In the genomic region with DNA sequence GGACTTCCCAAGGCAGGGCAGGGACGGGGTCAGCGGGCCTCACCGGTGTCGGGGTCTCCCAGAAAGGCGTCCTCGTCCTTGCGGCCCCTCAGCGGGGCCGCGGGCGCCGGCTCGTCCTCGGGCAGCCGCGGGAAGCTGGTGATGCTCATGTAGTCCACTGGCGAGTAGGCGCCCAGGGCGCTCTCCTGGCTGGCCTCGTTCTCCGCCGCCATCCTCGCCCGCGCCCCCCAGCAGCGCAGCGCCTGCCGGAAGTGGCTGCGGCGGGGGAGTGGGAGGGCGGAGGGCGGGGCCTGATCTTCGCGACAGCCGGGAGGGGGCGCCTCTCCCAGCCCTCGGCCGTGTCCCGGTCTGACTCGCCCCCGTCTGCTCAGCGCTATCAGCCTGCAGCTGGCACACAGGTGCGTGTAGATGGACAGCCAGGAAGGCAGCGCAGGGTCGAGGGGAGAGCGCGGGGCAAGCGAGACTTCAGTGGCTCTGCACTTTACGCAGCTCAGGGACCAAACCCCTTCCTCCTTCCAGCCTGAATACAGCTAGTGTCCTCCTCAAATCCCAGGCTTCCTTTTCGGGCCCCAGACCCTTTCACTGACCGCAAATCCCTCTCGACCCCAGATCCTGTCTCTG, we compare ENCODE assay signal across 1 cellular context.
TF ChIP-seq lines count a peak whose summit lies in the region.

GGT7 (minus strand) TSS at position 253 of the 621 bp plus-strand sequence; CDS start at position 212, 41 bp downstream.

TF ChIP-seq in K562, 482 proteins besides CTCF, POLR2A, EP300 and RAD21 (continued from another document and continues in another):
- TF ChIP-seq SAFB2 (IDR thresholded peaks at IDR 0.05; ENCODE audit: borderline replicate concordance, low read depth, low read length, severe bottlenecking): no peak
- no peak for TF ChIP-seq BDP1 (IDR thresholded peaks at IDR 0.05; ENCODE audit: insufficient read depth, insufficient read length)
- TF ChIP-seq NFXL1 (CRISPR knock-in tag; IDR thresholded peaks at IDR 0.05): no peak
- 0 out of 2 replicates have a peak, but pooled peaks have one; percentile 66 for TF ChIP-seq FOXP1 (CRISPR knock-in tag; IDR thresholded peaks at IDR 0.05)
- TF ChIP-seq POLR2AphosphoS5 (IDR thresholded peaks at IDR 0.05; ENCODE audit: control insufficient read depth, insufficient read depth, low read depth, low read length): peak; percentile 18; the same call in 1 of the 2 replicates
- TF ChIP-seq, protein P1, sequence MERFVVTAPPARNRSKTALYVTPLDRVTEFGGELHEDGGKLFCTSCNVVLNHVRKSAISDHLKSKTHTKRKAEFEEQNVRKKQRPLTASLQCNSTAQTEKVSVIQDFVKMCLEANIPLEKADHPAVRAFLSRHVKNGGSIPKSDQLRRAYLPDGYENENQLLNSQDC (CRISPR knock-in tag; IDR thresholded peaks at IDR 0.05): no peak
- TF ChIP-seq FOXJ2 (tag; IDR thresholded peaks at IDR 0.05): no peak
- no peak for TF ChIP-seq ZNF134 (CRISPR knock-in tag; conservative IDR thresholded peaks at IDR 0.05)
- TF ChIP-seq NFE2 (IDR thresholded peaks at IDR 0.05; ENCODE audit: low read depth): no peak
- peak; percentile 66; the same call in 1 of the 2 replicates for TF ChIP-seq MYNN (IDR thresholded peaks at IDR 0.05)
- no peak for TF ChIP-seq MYNN (CRISPR knock-in tag; IDR thresholded peaks at IDR 0.05)
- TF ChIP-seq ZNF277 (CRISPR knock-in tag; IDR thresholded peaks at IDR 0.05; ENCODE audit: borderline replicate concordance): no peak
- TF ChIP-seq, protein P2, sequence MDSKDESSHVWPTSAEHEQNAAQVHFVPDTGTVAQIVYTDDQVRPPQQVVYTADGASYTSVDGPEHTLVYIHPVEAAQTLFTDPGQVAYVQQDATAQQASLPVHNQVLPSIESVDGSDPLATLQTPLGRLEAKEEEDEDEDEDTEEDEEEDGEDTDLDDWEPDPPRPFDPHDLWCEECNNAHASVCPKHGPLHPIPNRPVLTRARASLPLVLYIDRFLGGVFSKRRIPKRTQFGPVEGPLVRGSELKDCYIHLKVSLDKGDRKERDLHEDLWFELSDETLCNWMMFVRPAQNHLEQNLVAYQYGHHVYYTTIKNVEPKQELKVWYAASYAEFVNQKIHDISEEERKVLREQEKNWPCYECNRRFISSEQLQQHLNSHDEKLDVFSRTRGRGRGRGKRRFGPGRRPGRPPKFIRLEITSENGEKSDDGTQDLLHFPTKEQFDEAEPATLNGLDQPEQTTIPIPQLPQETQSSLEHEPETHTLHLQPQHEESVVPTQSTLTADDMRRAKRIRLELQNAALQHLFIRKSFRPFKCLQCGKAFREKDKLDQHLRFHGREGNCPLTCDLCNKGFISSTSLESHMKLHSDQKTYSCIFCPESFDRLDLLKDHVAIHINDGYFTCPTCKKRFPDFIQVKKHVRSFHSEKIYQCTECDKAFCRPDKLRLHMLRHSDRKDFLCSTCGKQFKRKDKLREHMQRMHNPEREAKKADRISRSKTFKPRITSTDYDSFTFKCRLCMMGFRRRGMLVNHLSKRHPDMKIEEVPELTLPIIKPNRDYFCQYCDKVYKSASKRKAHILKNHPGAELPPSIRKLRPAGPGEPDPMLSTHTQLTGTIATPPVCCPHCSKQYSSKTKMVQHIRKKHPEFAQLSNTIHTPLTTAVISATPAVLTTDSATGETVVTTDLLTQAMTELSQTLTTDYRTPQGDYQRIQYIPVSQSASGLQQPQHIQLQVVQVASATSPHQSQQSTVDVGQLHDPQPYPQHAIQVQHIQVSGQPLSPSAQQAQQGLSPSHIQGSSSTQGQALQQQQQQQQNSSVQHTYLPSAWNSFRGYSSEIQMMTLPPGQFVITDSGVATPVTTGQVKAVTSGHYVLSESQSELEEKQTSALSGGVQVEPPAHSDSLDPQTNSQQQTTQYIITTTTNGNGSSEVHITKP (IDR thresholded peaks at IDR 0.05; ENCODE audit: partially characterized antibody): no peak
- no peak for TF ChIP-seq HBP1 (CRISPR knock-in tag; IDR thresholded peaks at IDR 0.05)
- peak; percentile 78 for TF ChIP-seq RBFOX2 (IDR thresholded peaks at IDR 0.05; ENCODE audit: low read depth, low read length)
- TF ChIP-seq ZNF140 (CRISPR knock-in tag; IDR thresholded peaks at IDR 0.05): no peak
- no peak for TF ChIP-seq ZNF24 (IDR thresholded peaks at IDR 0.05)
- no peak for TF ChIP-seq ADNP (tag; IDR thresholded peaks at IDR 0.05)
- peak; percentile 77; the same call in 1 of the 2 replicates for TF ChIP-seq CTBP1 (IDR thresholded peaks at IDR 0.05; ENCODE audit: borderline replicate concordance)
- peak; percentile 76; the same call in 1 of the 2 replicates for TF ChIP-seq PHF8 (IDR thresholded peaks at IDR 0.05; ENCODE audit: borderline replicate concordance, low read length)
- TF ChIP-seq POLR2B (IDR thresholded peaks at IDR 0.05; ENCODE audit: low read depth, partially characterized antibody): peak; percentile 31
- no peak for TF ChIP-seq HDAC6 (IDR thresholded peaks at IDR 0.05; ENCODE audit: low read depth, low read length)
- no peak for TF ChIP-seq CBX8 (IDR thresholded peaks at IDR 0.05; ENCODE audit: borderline replicate concordance, extremely low read depth, low read depth, low read length, poor library complexity, severe bottlenecking)
- no peak for TF ChIP-seq FOXA3 (CRISPR knock-in tag; conservative IDR thresholded peaks at IDR 0.05 in 1 of 2, IDR thresholded peaks at IDR 0.05 in 1 of 2)
- no peak for TF ChIP-seq KAT2B (IDR thresholded peaks at IDR 0.05; ENCODE audit: low read depth, low read length)
- TF ChIP-seq KDM5B (IDR thresholded peaks at IDR 0.05; ENCODE audit: insufficient replicate concordance, low read depth, low read length): peak; percentile 73
- no peak for TF ChIP-seq TAF15 (IDR thresholded peaks at IDR 0.05; ENCODE audit: low read depth, low read length)
- TF ChIP-seq ZNF41 (CRISPR knock-in tag; conservative IDR thresholded peaks at IDR 0.05): no peak
- no peak for TF ChIP-seq JUNB (CRISPR knock-in tag; conservative IDR thresholded peaks at IDR 0.05)
- TF ChIP-seq, protein P3, sequence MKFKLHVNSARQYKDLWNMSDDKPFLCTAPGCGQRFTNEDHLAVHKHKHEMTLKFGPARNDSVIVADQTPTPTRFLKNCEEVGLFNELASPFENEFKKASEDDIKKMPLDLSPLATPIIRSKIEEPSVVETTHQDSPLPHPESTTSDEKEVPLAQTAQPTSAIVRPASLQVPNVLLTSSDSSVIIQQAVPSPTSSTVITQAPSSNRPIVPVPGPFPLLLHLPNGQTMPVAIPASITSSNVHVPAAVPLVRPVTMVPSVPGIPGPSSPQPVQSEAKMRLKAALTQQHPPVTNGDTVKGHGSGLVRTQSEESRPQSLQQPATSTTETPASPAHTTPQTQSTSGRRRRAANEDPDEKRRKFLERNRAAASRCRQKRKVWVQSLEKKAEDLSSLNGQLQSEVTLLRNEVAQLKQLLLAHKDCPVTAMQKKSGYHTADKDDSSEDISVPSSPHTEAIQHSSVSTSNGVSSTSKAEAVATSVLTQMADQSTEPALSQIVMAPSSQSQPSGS (CRISPR knock-in tag; IDR thresholded peaks at IDR 0.05): no peak
- no peak for TF ChIP-seq C11orf30 (IDR thresholded peaks at IDR 0.05; ENCODE audit: low read depth)
- TF ChIP-seq HDAC2 (IDR thresholded peaks at IDR 0.05): no peak
- no peak for TF ChIP-seq SMARCC2 (IDR thresholded peaks at IDR 0.05; ENCODE audit: low read depth)
- TF ChIP-seq, protein P4, sequence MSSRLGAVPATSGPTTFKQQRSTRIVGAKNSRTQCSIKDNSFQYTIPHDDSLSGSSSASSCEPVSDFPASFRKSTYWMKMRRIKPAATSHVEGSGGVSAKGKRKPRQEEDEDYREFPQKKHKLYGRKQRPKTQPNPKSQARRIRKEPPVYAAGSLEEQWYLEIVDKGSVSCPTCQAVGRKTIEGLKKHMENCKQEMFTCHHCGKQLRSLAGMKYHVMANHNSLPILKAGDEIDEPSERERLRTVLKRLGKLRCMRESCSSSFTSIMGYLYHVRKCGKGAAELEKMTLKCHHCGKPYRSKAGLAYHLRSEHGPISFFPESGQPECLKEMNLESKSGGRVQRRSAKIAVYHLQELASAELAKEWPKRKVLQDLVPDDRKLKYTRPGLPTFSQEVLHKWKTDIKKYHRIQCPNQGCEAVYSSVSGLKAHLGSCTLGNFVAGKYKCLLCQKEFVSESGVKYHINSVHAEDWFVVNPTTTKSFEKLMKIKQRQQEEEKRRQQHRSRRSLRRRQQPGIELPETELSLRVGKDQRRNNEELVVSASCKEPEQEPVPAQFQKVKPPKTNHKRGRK (tag; IDR thresholded peaks at IDR 0.05): no peak
- TF ChIP-seq NFIC (IDR thresholded peaks at IDR 0.05): peak; percentile 46; the same call in 1 of the 2 replicates
- peak; percentile 90 for TF ChIP-seq GABPA (tag; conservative IDR thresholded peaks at IDR 0.05; ENCODE audit: low read depth)
- TF ChIP-seq, protein P5, sequence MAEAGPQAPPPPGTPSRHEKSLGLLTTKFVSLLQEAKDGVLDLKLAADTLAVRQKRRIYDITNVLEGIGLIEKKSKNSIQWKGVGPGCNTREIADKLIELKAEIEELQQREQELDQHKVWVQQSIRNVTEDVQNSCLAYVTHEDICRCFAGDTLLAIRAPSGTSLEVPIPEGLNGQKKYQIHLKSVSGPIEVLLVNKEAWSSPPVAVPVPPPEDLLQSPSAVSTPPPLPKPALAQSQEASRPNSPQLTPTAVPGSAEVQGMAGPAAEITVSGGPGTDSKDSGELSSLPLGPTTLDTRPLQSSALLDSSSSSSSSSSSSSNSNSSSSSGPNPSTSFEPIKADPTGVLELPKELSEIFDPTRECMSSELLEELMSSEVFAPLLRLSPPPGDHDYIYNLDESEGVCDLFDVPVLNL (CRISPR knock-in tag; IDR thresholded peaks at IDR 0.05; ENCODE audit: low read depth): no peak
- TF ChIP-seq GATAD2A (IDR thresholded peaks at IDR 0.05): 0 out of 2 replicates have a peak, but pooled peaks have one; percentile 34
- no peak for TF ChIP-seq ZNF77 (CRISPR knock-in tag; IDR thresholded peaks at IDR 0.05)
- no peak for TF ChIP-seq POLR3G (IDR thresholded peaks at IDR 0.05; ENCODE audit: extremely low read depth, insufficient read length, insufficient replicate concordance)
- TF ChIP-seq ZNF507 (tag; conservative IDR thresholded peaks at IDR 0.05): no peak
- no peak for TF ChIP-seq MYBL2 (IDR thresholded peaks at IDR 0.05; ENCODE audit: low read depth)
- no peak for TF ChIP-seq MYBL2 (CRISPR knock-in tag; IDR thresholded peaks at IDR 0.05; ENCODE audit: borderline replicate concordance)
- no peak for TF ChIP-seq GTF2F1 (IDR thresholded peaks at IDR 0.05; ENCODE audit: low read depth, low read length)
- TF ChIP-seq ZNF253 (CRISPR knock-in tag; conservative IDR thresholded peaks at IDR 0.05): no peak
- TF ChIP-seq MTA2 (IDR thresholded peaks at IDR 0.05; ENCODE audit: low read depth): no peak
- no peak for TF ChIP-seq NFIX (CRISPR knock-in tag; IDR thresholded peaks at IDR 0.05; ENCODE audit: low read depth)
- no peak for TF ChIP-seq SOX6 (IDR thresholded peaks at IDR 0.05)
- TF ChIP-seq SIRT6 (IDR thresholded peaks at IDR 0.05; ENCODE audit: low read depth, low read length): no peak
- TF ChIP-seq FOXK1 (CRISPR knock-in tag; IDR thresholded peaks at IDR 0.05; ENCODE audit: borderline replicate concordance): no peak
- no peak for TF ChIP-seq ZNF778 (CRISPR knock-in tag; IDR thresholded peaks at IDR 0.05)
- no peak for TF ChIP-seq ZKSCAN1 (IDR thresholded peaks at IDR 0.05; ENCODE audit: low read depth, low read length)
- peak; percentile 64 for TF ChIP-seq SUPT5H (IDR thresholded peaks at IDR 0.05)
- TF ChIP-seq ZBTB17 (CRISPR knock-in tag; IDR thresholded peaks at IDR 0.05): no peak
- TF ChIP-seq ID3 (CRISPR knock-in tag; IDR thresholded peaks at IDR 0.05): no peak
- TF ChIP-seq ID3 (tag; IDR thresholded peaks at IDR 0.05): no peak
- peak; percentile 58 to 70 for TF ChIP-seq NRF1 (conservative IDR thresholded peaks at IDR 0.05 in 1 of 2, IDR thresholded peaks at IDR 0.05 in 1 of 2)
- TF ChIP-seq ZNF780A (CRISPR knock-in tag; IDR thresholded peaks at IDR 0.05): no peak
- TF ChIP-seq ETV6 (IDR thresholded peaks at IDR 0.05; ENCODE audit: borderline replicate concordance in 1 of 2, low read depth in 2 of 2, low read length in 1 of 2): no peak
- no peak for TF ChIP-seq ETV6 (CRISPR knock-in tag; IDR thresholded peaks at IDR 0.05; ENCODE audit: borderline replicate concordance)
- no peak for TF ChIP-seq DDX20 (tag; IDR thresholded peaks at IDR 0.05; ENCODE audit: low read depth)
- no peak for TF ChIP-seq THRAP3 (IDR thresholded peaks at IDR 0.05; ENCODE audit: borderline replicate concordance)
- TF ChIP-seq XRCC5 (IDR thresholded peaks at IDR 0.05; ENCODE audit: low read depth, low read length): no peak
- TF ChIP-seq MIER1 (IDR thresholded peaks at IDR 0.05; ENCODE audit: low read depth): no peak
